1 cellular context compared by ENCODE assay signal in the genomic region with DNA sequence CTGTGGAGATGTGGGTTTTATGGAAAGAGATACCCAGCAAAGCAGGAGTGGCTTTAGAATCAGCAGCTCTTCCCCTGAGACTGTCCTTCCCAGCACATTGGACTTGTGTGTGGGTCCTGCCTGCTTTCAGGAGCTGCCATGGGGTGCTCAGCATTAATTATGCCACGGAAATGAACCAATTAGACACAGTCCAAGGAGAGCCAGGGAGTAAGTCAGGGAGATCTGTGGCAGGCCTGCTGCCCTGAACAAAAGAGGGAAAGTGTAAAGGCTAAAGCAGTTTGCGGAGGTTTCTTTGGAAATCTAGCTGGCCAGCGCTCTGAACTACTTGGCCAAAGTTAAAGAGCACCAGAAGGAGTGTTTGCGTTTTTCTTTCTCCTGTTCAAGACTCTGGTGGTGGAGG.
TF ChIP-seq lines count a peak whose summit lies in the region.

No MANE protein-coding gene starts in this region.

TF ChIP-seq in IMR-90, 13 proteins besides CTCF, POLR2A, EP300 and RAD21:
- TF ChIP-seq MAFK (IDR thresholded peaks at IDR 0.05; ENCODE audit: low read depth, low read length) (no peak), RFX5 (IDR thresholded peaks at IDR 0.05; ENCODE audit: low read depth, low read length) (no peak), SMC3 (IDR thresholded peaks at IDR 0.05; ENCODE audit: low read depth, low read length) (no peak), MXI1 (IDR thresholded peaks at IDR 0.05; ENCODE audit: borderline replicate concordance, low read depth, low read length) (no peak), CEBPB (IDR thresholded peaks at IDR 0.05; ENCODE audit: low read depth, low read length) (no peak), FOS (IDR thresholded peaks at IDR 0.05; ENCODE audit: low read depth, low read length) (no peak), ELK1 (IDR thresholded peaks at IDR 0.05; ENCODE audit: borderline replicate concordance, low read depth, low read length) (no peak), BHLHE40 (IDR thresholded peaks at IDR 0.05; ENCODE audit: low read depth, low read length) (no peak), MAZ (IDR thresholded peaks at IDR 0.05; ENCODE audit: borderline replicate concordance, low read depth, low read length) (no peak), NFE2L2 (IDR thresholded peaks at IDR 0.05; ENCODE audit: low read depth, low read length) (no peak), RCOR1 (IDR thresholded peaks at IDR 0.05; ENCODE audit: insufficient replicate concordance, low read length) (no peak), CHD1 (IDR thresholded peaks at IDR 0.05; ENCODE audit: low read depth, low read length) (no peak)
- TF ChIP-seq, protein P1, sequence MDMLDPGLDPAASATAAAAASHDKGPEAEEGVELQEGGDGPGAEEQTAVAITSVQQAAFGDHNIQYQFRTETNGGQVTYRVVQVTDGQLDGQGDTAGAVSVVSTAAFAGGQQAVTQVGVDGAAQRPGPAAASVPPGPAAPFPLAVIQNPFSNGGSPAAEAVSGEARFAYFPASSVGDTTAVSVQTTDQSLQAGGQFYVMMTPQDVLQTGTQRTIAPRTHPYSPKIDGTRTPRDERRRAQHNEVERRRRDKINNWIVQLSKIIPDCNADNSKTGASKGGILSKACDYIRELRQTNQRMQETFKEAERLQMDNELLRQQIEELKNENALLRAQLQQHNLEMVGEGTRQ (IDR thresholded peaks at IDR 0.05; ENCODE audit: low read depth, low read length) = no peak
